16 cellular contexts compared by ENCODE assay signal in the genomic region with DNA sequence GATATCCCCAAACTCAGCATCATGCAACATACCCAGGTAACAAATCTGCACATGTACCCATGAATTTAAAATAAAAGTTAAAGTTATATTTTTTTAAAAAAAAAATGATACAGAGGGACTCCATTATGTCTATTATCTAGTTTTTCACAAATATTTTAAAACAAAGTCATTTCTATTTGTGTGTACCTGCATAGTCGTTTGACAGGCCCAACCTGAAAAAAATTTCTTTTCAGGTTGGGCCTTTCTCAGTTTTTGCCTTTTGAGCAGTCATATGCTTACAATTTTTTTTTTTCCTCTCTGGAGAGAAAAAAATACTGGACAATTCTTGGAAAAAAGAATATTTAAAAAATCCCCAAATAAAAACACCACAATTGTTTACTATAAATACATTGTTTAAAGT.
DNase-seq lines count a peak whose midpoint lies in the region; ATAC-seq and TF ChIP-seq lines count a peak whose summit lies in the region.
"Had no signal": no experiment of that assay in that cellular context is flagged by ENCODE, and none has a peak within 500 bp of the region (broad histone marks: within the 10 kb centered on the region; RNA-seq: fewer than 3 reads in every experiment).

No MANE protein-coding gene starts in this region.

- H3K79me2 ChIP-seq in OCI-LY3 (ENCODE audit: low read length): peaks cover 100% of the 10 kb centered on the region

- H3K4me3 ChIP-seq in OCI-LY3 (ENCODE audit: low read length) (peak overlapping the region; percentile 86; the same call in 1 of the 2 replicates), body of pancreas (no peak overlapping the region)
- H3K4me3 ChIP-seq: GM12878, HAP-1 had no signal

- H3K9me3 ChIP-seq in OCI-LY3 (ENCODE audit: insufficient read depth, low read length) (no peaks in the 10 kb centered on the region), body of pancreas (no peaks in the 10 kb centered on the region)
- H3K9me3 ChIP-seq: HAP-1 had no signal

- H3K4me2 ChIP-seq in OCI-LY3 (ENCODE audit: low read length): peak overlapping the region; percentile 91

- H3K4me3 Mint-ChIP-seq in memory B cell: no peak overlapping the region
- H3K4me3 Mint-ChIP-seq: CD14-positive monocyte; CD8-positive, alpha-beta T cell had no signal

- ATAC-seq in body of pancreas (peak; percentile 52), memory B cell (ENCODE audit: low read depth) (no peak), GM19023 (IDR thresholded peaks at IDR 0.05; ENCODE audit: unreplicated experiment) (no peak)
- ATAC-seq: CD8-positive, alpha-beta T cell; GM12878 had no signal

- H3K9ac ChIP-seq in OCI-LY3 (ENCODE audit: low read length): peak overlapping the region; percentile 62

- H3K36me3 ChIP-seq in OCI-LY3 (replicated peaks; ENCODE audit: low read depth, low read length) (peaks cover 37% of the 10 kb centered on the region), body of pancreas (replicated peaks in 1 of 2; ENCODE audit: insufficient read depth in 1 of 2, low read depth in 2 of 2) (no peaks in the 10 kb centered on the region)
- H3K36me3 ChIP-seq: HAP-1 had no signal

- peak overlapping the region; percentile 95 for H3K27ac ChIP-seq in OCI-LY3 (ENCODE audit: low read length)
- H3K27ac ChIP-seq in body of pancreas: peak overlapping the region in 2 of 4 donors; percentile 24 to 28

- no peaks in the 10 kb centered on the region for H3K27me3 ChIP-seq in OCI-LY3 (ENCODE audit: low read depth, low read length)
- H3K27me3 ChIP-seq in body of pancreas: no peaks in the 10 kb centered on the region

- intact Hi-C loops in body of pancreas (cut with DNase I): no loop called here

- DNase-seq in body of pancreas: no peak
- DNase-seq in memory B cell (ENCODE audit: low spot score in 2 of 2): no peak
- no peak for DNase-seq in cerebellum (ENCODE audit: low spot score)
- DNase-seq in mesenteric fat pad (ENCODE audit: low spot score): no peak
- DNase-seq in NCI-H1436 (lab: John Stamatoyannopoulos, UW): no peak
- DNase-seq: ACHN; CD8-positive, alpha-beta T cell; DMS 273 treated with DMSO at 0.1 percent for 48 hours; DMS53; DND-41; EL had no signal

- no peak for TF ChIP-seq CTCF in OCI-LY3 (IDR thresholded peaks at IDR 0.05; ENCODE audit: low read depth, low read length)
- no peak for TF ChIP-seq CTCF in body of pancreas (IDR thresholded peaks at IDR 0.05)

- H2AFZ ChIP-seq in OCI-LY3 (ENCODE audit: low read depth, low read length): no peak overlapping the region

- no peak for TF ChIP-seq POLR2A in body of pancreas (IDR thresholded peaks at IDR 0.05)

- peak overlapping the region; percentile 76 for H3K27ac Mint-ChIP-seq in memory B cell
- H3K27ac Mint-ChIP-seq: CD14-positive monocyte had no signal

- 13 to 22% methylated on average over 1 of the region's 1 CpG for WGBS in body of pancreas, 2 donors

- H3K9me3 Mint-ChIP-seq in memory B cell: no peaks in the 10 kb centered on the region
- H3K9me3 Mint-ChIP-seq: CD14-positive monocyte; CD8-positive, alpha-beta T cell had no signal

- H3K4me1 Mint-ChIP-seq in memory B cell: peaks cover 49% of the 10 kb centered on the region

- peaks cover 58% of the 10 kb centered on the region for H4K20me1 ChIP-seq in OCI-LY3 (ENCODE audit: insufficient read depth, low read length)

- no peaks in the 10 kb centered on the region for H3K27me3 Mint-ChIP-seq in memory B cell

- peaks cover 79% of the 10 kb centered on the region for H3K4me1 ChIP-seq in OCI-LY3 (ENCODE audit: low read length)
- peaks cover 65% of the 10 kb centered on the region for H3K4me1 ChIP-seq in body of pancreas

- peaks cover 25% of the 10 kb centered on the region for H3K36me3 Mint-ChIP-seq in memory B cell
